8 cellular contexts compared by ENCODE assay signal in the genomic region with DNA sequence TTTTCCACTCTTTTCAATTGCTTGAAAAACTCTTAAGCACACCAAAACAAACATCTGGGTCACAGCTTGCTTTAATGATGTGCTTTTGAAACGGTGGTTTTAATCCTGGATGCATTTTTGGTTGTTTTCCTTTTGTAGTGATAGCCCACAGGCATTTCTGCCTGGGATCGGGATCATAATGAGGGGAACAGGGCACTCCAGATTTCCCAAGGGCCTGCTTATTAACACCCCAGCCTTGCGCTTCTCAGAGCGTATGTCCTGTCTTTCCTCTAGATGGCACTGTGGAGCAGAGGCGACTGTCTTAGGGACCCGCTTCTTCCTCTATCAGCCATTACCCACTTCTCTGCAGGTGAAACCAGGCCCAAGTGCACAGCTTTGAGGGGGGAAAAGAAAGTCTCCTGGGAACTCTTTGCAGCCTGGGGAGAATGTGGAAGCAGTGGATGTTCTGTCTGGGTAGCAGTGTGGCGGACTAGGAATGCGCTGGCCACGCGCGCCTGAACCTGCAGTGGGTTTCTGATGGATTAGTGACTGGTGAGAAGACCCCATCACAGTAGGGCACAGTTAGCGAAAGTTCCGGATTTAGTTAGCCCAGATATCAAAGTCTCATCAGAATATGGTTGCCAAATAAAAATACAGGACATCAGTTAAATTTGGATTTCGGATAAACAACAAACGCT.
DNase-seq lines count a peak whose midpoint lies in the region; ATAC-seq and TF ChIP-seq lines count a peak whose summit lies in the region.

No MANE protein-coding gene starts in this region.

- H3K36me3 Mint-ChIP-seq in CD8-positive, alpha-beta T cell = no peaks in the 10 kb centered on the region
- H3K36me3 Mint-ChIP-seq in stimulated activated effector memory CD8-positive, alpha-beta T cell treated with anti-CD3 and anti-CD28 coated beads, Interleukin-12 subunit alpha, Interleukin-12 subunit beta, amount 100 ng/mL, for 72 hours = no peaks in the 10 kb centered on the region

- ATAC-seq in CD8-positive, alpha-beta T cell = peak; percentile 81
- peak; percentile 77 for ATAC-seq in GM19324 (IDR thresholded peaks at IDR 0.05; ENCODE audit: low FRiP score, unreplicated experiment)
- peak; percentile 83 for ATAC-seq in HG03280 (IDR thresholded peaks at IDR 0.05; ENCODE audit: unreplicated experiment)
- peak; percentile 80 for ATAC-seq in stimulated activated effector memory CD8-positive, alpha-beta T cell treated with anti-CD3 and anti-CD28 coated beads, Interleukin-12 subunit alpha, Interleukin-12 subunit beta, amount 100 ng/mL, for 72 hours

- H3K27ac Mint-ChIP-seq in CD8-positive, alpha-beta T cell = no peak overlapping the region
- no peak overlapping the region for H3K27ac Mint-ChIP-seq in stimulated activated effector memory CD8-positive, alpha-beta T cell treated with anti-CD3 and anti-CD28 coated beads, Interleukin-12 subunit alpha, Interleukin-12 subunit beta, amount 100 ng/mL, for 72 hours

- no peaks in the 10 kb centered on the region for H3K27me3 ChIP-seq in CD8-positive, alpha-beta T cell (ENCODE audit: insufficient read depth, low read length)
- no peaks in the 10 kb centered on the region for H3K27me3 ChIP-seq in effector memory CD4-positive, alpha-beta T cell (replicated peaks; ENCODE audit: control insufficient read depth, insufficient read depth, low read length, poor library complexity, severe bottlenecking)

- no peaks in the 10 kb centered on the region for H3K4me1 ChIP-seq in CD8-positive, alpha-beta T cell (ENCODE audit: insufficient read depth, low read length)
- no peaks in the 10 kb centered on the region for H3K4me1 ChIP-seq in effector memory CD4-positive, alpha-beta T cell (ENCODE audit: control insufficient read depth, insufficient read depth, low read length, poor library complexity, severe bottlenecking)

- H3K4me3 Mint-ChIP-seq in CD8-positive, alpha-beta T cell = no peak overlapping the region
- no peak overlapping the region for H3K4me3 Mint-ChIP-seq in stimulated activated effector memory CD8-positive, alpha-beta T cell treated with anti-CD3 and anti-CD28 coated beads, Interleukin-12 subunit alpha, Interleukin-12 subunit beta, amount 100 ng/mL, for 72 hours

- no peaks in the 10 kb centered on the region for H3K36me3 ChIP-seq in CD8-positive, alpha-beta T cell (ENCODE audit: insufficient read depth, low read length)
- no peaks in the 10 kb centered on the region for H3K36me3 ChIP-seq in effector memory CD4-positive, alpha-beta T cell (ENCODE audit: control insufficient read depth, insufficient read depth, low read length)

- H3K4me1 Mint-ChIP-seq in CD8-positive, alpha-beta T cell (ENCODE audit: low read depth) = peaks cover 15% of the 10 kb centered on the region
- peaks cover 20% of the 10 kb centered on the region for H3K4me1 Mint-ChIP-seq in stimulated activated effector memory CD8-positive, alpha-beta T cell treated with anti-CD3 and anti-CD28 coated beads, Interleukin-12 subunit alpha, Interleukin-12 subunit beta, amount 100 ng/mL, for 72 hours

- peak; percentile 26 to 71 (median 56) for DNase-seq in CD8-positive, alpha-beta T cell
- DNase-seq in NCI-H510A treated with DMSO at 0.1 percent for 48 hours (lab: John Stamatoyannopoulos, UW) = peak; percentile 60
- peak; percentile 42 to 48 for DNase-seq in activated CD4-positive, alpha-beta T cell treated with anti-CD3 and anti-CD28 coated beads, Interleukin-2, amount 50 U/mL, for 4 hours
- DNase-seq in effector memory CD4-positive, alpha-beta T cell = peak in 2 of 3 donors; percentile 10 to 29
- peak; percentile 56 for DNase-seq in middle frontal gyrus (ENCODE audit: extremely low spot score, low spot score)
- peak; percentile 34 to 76 for DNase-seq in stimulated activated effector memory CD8-positive, alpha-beta T cell treated with anti-CD3 and anti-CD28 coated beads, Interleukin-12 subunit alpha, Interleukin-12 subunit beta, amount 100 ng/mL, for 72 hours (ENCODE audit: low spot score in 2 of 2)

- no peaks in the 10 kb centered on the region for H3K27me3 Mint-ChIP-seq in CD8-positive, alpha-beta T cell (ENCODE audit: low read depth)

- peak; percentile 87 for TF ChIP-seq CTCF in CD8-positive, alpha-beta T cell (IDR thresholded peaks at IDR 0.05)

- CTCF ChIA-PET in CD8-positive, alpha-beta T cell (lab: Charles Lee) = interaction anchor here (0.7 to 9.4 kb wide), 22 partner anchors 9 to 912 kb away, joined by 3 to 98 read pairs (median 5); no protein-coding TSS in a partner anchor

- H3K4me3 ChIP-seq in CD8-positive, alpha-beta T cell (ENCODE audit: low read depth, low read length) = no peak overlapping the region
- no peak overlapping the region for H3K4me3 ChIP-seq in effector memory CD4-positive, alpha-beta T cell (ENCODE audit: insufficient read depth, low read depth, low read length, poor library complexity, severe bottlenecking)

- no peak overlapping the region for H3K27ac ChIP-seq in CD8-positive, alpha-beta T cell (ENCODE audit: low read depth, low read length)
- H3K27ac ChIP-seq in effector memory CD4-positive, alpha-beta T cell (ENCODE audit: insufficient read depth, low read length, poor library complexity, severe bottlenecking) = no peak overlapping the region

- H3K9me3 Mint-ChIP-seq in CD8-positive, alpha-beta T cell = no peaks in the 10 kb centered on the region
- H3K9me3 Mint-ChIP-seq in stimulated activated effector memory CD8-positive, alpha-beta T cell treated with anti-CD3 and anti-CD28 coated beads, Interleukin-12 subunit alpha, Interleukin-12 subunit beta, amount 100 ng/mL, for 72 hours = no peaks in the 10 kb centered on the region

- intact Hi-C loops in CD8-positive, alpha-beta T cell (cut with DNase I, micrococcal nuclease) = loop anchor here (1.0 to 5.0 kb wide), 6 partner anchors 17 to 663 kb away; a partner anchor contains a TSS

- POLR2A ChIA-PET in CD8-positive, alpha-beta T cell (lab: Charles Lee) = no interaction called here

- H3K9me3 ChIP-seq in CD8-positive, alpha-beta T cell (ENCODE audit: low read length) = no peaks in the 10 kb centered on the region
- no peaks in the 10 kb centered on the region for H3K9me3 ChIP-seq in effector memory CD4-positive, alpha-beta T cell (ENCODE audit: control insufficient read depth, low read length)
